ENCODE assay signal across 8 cellular contexts in genomic region chr3:116770815-116771450, GRCh38.
DNase-seq lines count a peak whose midpoint lies in the region; ATAC-seq, FAIRE-seq and TF ChIP-seq lines count a peak whose summit lies in the region.

No MANE protein-coding gene starts in this region.

- ATAC-seq in HG02610 (IDR thresholded peaks at IDR 0.05; ENCODE audit: unreplicated experiment) (peak; percentile 99), K562 (peak; percentile 86)

- CTCF ChIA-PET in K562 (lab: Yijun Ruan, JAX; ENCODE audit: low intra/inter-chr PET ratio): interaction anchor here (1.1 to 1.2 kb wide), 2 partner anchors 1858 kb away, joined by 3 read pairs; no protein-coding TSS in a partner anchor

- no peaks in the 10 kb centered on the region for H3F3A ChIP-seq in MM.1S (ENCODE audit: insufficient read depth, low read length)

- POLR2A ChIA-PET in K562 (lab: Yijun Ruan, JAX): no interaction called here

- H3K79me2 ChIP-seq in MM.1S (ENCODE audit: low read length) (no peaks in the 10 kb centered on the region), K562 (ENCODE audit: control insufficient read depth, insufficient read depth, low read length) (no peaks in the 10 kb centered on the region)

- H4K20me1 ChIP-seq in MM.1S (ENCODE audit: insufficient read depth, low read length): no peaks in the 10 kb centered on the region
- H4K20me1 ChIP-seq in K562 (replicated peaks; ENCODE audit: control insufficient read depth, insufficient read depth, low read length): no peaks in the 10 kb centered on the region

- no peaks in the 10 kb centered on the region for H3K9me3 ChIP-seq in MM.1S (replicated peaks; ENCODE audit: insufficient read depth, low read length)
- H3K9me3 ChIP-seq in Peyer's patch: no peaks in the 10 kb centered on the region
- no peaks in the 10 kb centered on the region for H3K9me3 ChIP-seq in K562 (replicated peaks; ENCODE audit: control insufficient read depth, insufficient read depth, low read depth, low read length)

- WGBS in K562 (ENCODE audit: insufficient coverage, low coverage, missing lambda C conversion rate): 0% methylated on average over 6 of the region's 7 CpGs

- H3K36me3 ChIP-seq in MM.1S (replicated peaks; ENCODE audit: insufficient read depth, low read length) (no peaks in the 10 kb centered on the region), Peyer's patch (no peaks in the 10 kb centered on the region), K562 (ENCODE audit: control insufficient read depth, insufficient read depth, low read length) (no peaks in the 10 kb centered on the region)

- TF ChIP-seq POLR2A in GM12891 (IDR thresholded peaks at IDR 0.05; ENCODE audit: low read depth, low read length) (no peak), Peyer's patch (IDR thresholded peaks at IDR 0.05) (no peak), K562 (conservative IDR thresholded peaks at IDR 0.05) (no peak)

- TF ChIP-seq EP300 in K562 (IDR thresholded peaks at IDR 0.05; ENCODE audit: low read length): no peak

- FAIRE-seq in GM12891 (lab: Jason Lieb, UNC) (peak; percentile 95), K562 (lab: Jason Lieb, UNC) (peak; percentile 88)

- peak; percentile 74 to 82 for TF ChIP-seq RAD21 in K562 (CRISPR knock-in tag; conservative IDR thresholded peaks at IDR 0.05 in 1 of 2, IDR thresholded peaks at IDR 0.05 in 1 of 2)

- TF ChIP-seq CTCF in MM.1S (IDR thresholded peaks at IDR 0.05; ENCODE audit: low read length) (peak; percentile 98), Peyer's patch (IDR thresholded peaks at IDR 0.05) (peak in 5 of 6 experiments; percentile 32 to 82 (median 74)), K562 (IDR thresholded peaks at IDR 0.05 in 2 of 3, conservative IDR thresholded peaks at IDR 0.05 in 1 of 3; ENCODE audit: insufficient read depth in 2 of 3, low read depth in 1 of 3, low read length in 3 of 3) (peak; percentile 82 to 99 (median 98))

- peak; percentile 10 for DNase-seq in 8988T
- DNase-seq in GM12891 (ENCODE audit: insufficient read length, low spot score): peak; percentile 17
- DNase-seq in MM.1S: peak; percentile 69
- peak in 2 of 3 donors; percentile 21 to 70 for DNase-seq in Peyer's patch
- peak; percentile 29 to 67 (median 35) for DNase-seq in K562 (ENCODE audit: extremely low read depth in 1 of 4, low spot score in 3 of 4)
- DNase-seq in iPS-NIHi11 (ENCODE audit: low spot score): peak; percentile 71
- peak; percentile 61 for DNase-seq in stimulated activated CD4-positive, alpha-beta T cell treated with anti-CD3 and anti-CD28 coated beads, Interleukin-15, amount 100 ng/mL, for 24 hours

- H3K27me3 ChIP-seq in MM.1S (replicated peaks; ENCODE audit: insufficient read depth, low read length) (no peaks in the 10 kb centered on the region), Peyer's patch (no peaks in the 10 kb centered on the region), K562 (ENCODE audit: control insufficient read depth in 2 of 2, insufficient read depth in 2 of 2, low read length in 2 of 2) (no peaks in the 10 kb centered on the region)

- no TSS peak for BruUV-seq in K562 (replicated peaks; lab: Mats Ljungman, UMichigan)

- H3K4me1 ChIP-seq in MM.1S (ENCODE audit: low read length) (no peaks in the 10 kb centered on the region), Peyer's patch (no peaks in the 10 kb centered on the region), K562 (replicated peaks in 1 of 2; ENCODE audit: control insufficient read depth in 2 of 2, insufficient read depth in 2 of 2, low read length in 2 of 2) (no peaks in the 10 kb centered on the region)

- H3K4me3 ChIP-seq in MM.1S (ENCODE audit: low read length) (no peak overlapping the region), Peyer's patch (no peak overlapping the region), K562 (no peak overlapping the region)

- H3K9me1 ChIP-seq in K562 (ENCODE audit: control insufficient read depth, insufficient read depth, low read length): no peaks in the 10 kb centered on the region

- H3K4me2 ChIP-seq in MM.1S (ENCODE audit: low read depth, low read length) (no peak overlapping the region), K562 (ENCODE audit: insufficient read depth, low read length) (no peak overlapping the region)

- H2AFZ ChIP-seq in MM.1S (ENCODE audit: low read length) (no peak overlapping the region), K562 (ENCODE audit: low read depth, low read length) (no peak overlapping the region)

- in situ Hi-C loops in K562 (cut with MboI): loop anchor here (25.0 kb wide), 1 partner anchor 634 kb away; no protein-coding TSS in a partner anchor

- intact Hi-C loops in K562 (cut with micrococcal nuclease): loop anchor here (5.0 kb wide), 1 partner anchor 946 kb away; no protein-coding TSS in a partner anchor

- no peak overlapping the region for H3K9ac ChIP-seq in MM.1S (ENCODE audit: low read length)
- no peak overlapping the region for H3K9ac ChIP-seq in K562 (ENCODE audit: insufficient read depth in 1 of 2, low read depth in 2 of 2, low read length in 2 of 2)

- H3K27ac ChIP-seq in MM.1S (ENCODE audit: low read length) (no peak overlapping the region), Peyer's patch (no peak overlapping the region), K562 (ENCODE audit: extremely low read depth, low read depth, low read length) (no peak overlapping the region)

- no peaks in the 10 kb centered on the region for H3K9me2 ChIP-seq in MM.1S (replicated peaks; ENCODE audit: insufficient read depth, low read length)

TF ChIP-seq in GM12891, 5 proteins besides CTCF, POLR2A, EP300 and RAD21:
- TF ChIP-seq TAF1 (IDR thresholded peaks at IDR 0.05; ENCODE audit: low read depth, low read length) (no peak), POLR2AphosphoS5 (IDR thresholded peaks at IDR 0.05; ENCODE audit: low read depth, low read length) (no peak), POU2F2 (IDR thresholded peaks at IDR 0.05; ENCODE audit: low read depth, low read length) (no peak), PAX5 (IDR thresholded peaks at IDR 0.05; ENCODE audit: insufficient read depth, low read length, severe bottlenecking) (no peak), SPI1 (IDR thresholded peaks at IDR 0.05; ENCODE audit: low read depth, low read length) (0 out of 2 replicates have a peak, but pooled peaks have one; percentile 36)

TF ChIP-seq in K562, 482 proteins besides CTCF, POLR2A, EP300 and RAD21:
- TF ChIP-seq SMC3 (conservative IDR thresholded peaks at IDR 0.05; ENCODE audit: insufficient read depth, low read depth, low read length) (peak; percentile 64; the same call in 1 of the 2 replicates), SPI1 (IDR thresholded peaks at IDR 0.05; ENCODE audit: borderline replicate concordance, low read depth, low read length) (0 out of 2 replicates have a peak, but pooled peaks have one; percentile 13), HDAC8 (tag; IDR thresholded peaks at IDR 0.05) (no peak), ZBED1 (IDR thresholded peaks at IDR 0.05) (no peak), JUND (IDR thresholded peaks at IDR 0.05; ENCODE audit: borderline replicate concordance, low read depth, low read length) (0 out of 2 replicates have a peak, but pooled peaks have one; percentile 8), JUND (tag; IDR thresholded peaks at IDR 0.05; ENCODE audit: borderline replicate concordance, low read depth, low read length) (no peak), MYC (IDR thresholded peaks at IDR 0.05; ENCODE audit: low read depth, low read length) (0 out of 2 replicates have a peak, but pooled peaks have one; percentile 16), MYC (CRISPR knock-in tag; IDR thresholded peaks at IDR 0.05; ENCODE audit: borderline replicate concordance, low read depth) (no peak), KLF16 (IDR thresholded peaks at IDR 0.05) (peak; percentile 33; the same call in 1 of the 2 replicates), STAG1 (CRISPR knock-in tag; IDR thresholded peaks at IDR 0.05; ENCODE audit: borderline replicate concordance) (peak; percentile 47; the same call in 1 of the 2 replicates), CREM (IDR thresholded peaks at IDR 0.05; ENCODE audit: low read depth) (0 out of 2 replicates have a peak, but pooled peaks have one; percentile 13), DEAF1 (CRISPR knock-in tag; IDR thresholded peaks at IDR 0.05) (peak; percentile 59; the same call in 1 of the 2 replicates)

Comparison
In these comparisons a context has a peak if more than half of its experiments do, and no peak if none do; other contexts are left out.
1. DNase-seq: peak in every context shown above with its lines; median percentile 71 in iPS-NIHi11; 69 in MM.1S; 61 in stimulated activated CD4-positive, alpha-beta T cell treated with anti-CD3 and anti-CD28 coated beads, Interleukin-15, amount 100 ng/mL, for 24 hours; 46 in Peyer's patch; 35 in K562; 17 in GM12891; 10 in 8988T.